Comparison of ENCODE assay signal across 18 cellular contexts in the genomic region with DNA sequence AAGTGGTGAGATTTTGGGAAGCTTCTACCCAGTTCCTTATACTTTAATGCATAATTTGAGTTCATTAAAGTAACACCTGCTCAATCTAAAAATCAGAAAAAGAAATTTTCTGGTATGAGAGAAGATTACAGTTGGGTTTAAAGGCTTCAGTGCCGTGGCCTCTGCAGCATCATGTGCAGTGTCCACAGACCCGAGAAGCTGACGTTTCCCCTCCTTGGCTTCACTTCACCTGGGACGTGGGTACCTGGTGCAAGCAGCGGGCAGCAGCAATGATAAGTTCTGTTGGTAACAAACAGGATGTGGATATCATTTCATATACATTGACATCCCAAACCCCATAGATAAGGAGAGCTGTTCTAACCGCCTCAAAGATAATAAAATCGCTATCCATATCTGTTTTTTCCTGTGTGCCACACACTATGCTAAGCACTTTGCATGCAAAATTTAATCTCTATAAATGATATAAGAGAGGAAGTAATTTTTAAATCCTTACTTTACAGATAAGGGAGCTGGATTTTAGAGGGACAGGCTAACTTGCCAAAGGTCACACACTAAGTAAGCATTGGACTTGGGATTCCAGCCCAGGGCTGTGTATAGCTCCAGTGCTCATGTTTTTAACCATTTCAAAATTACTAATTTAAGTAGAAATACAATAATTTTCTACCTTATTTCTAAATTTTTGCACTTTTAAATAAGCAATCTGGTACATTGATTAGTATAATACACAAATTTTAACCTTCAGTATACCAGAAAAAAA.
DNase-seq lines count a peak whose midpoint lies in the region; ATAC-seq and TF ChIP-seq lines count a peak whose summit lies in the region.
"Had no signal": no experiment of that assay in that cellular context is flagged by ENCODE, and none has a peak within 500 bp of the region (broad histone marks: within the 10 kb centered on the region; RNA-seq: fewer than 3 reads in every experiment).

No MANE protein-coding gene starts in this region.

- peaks cover 40% of the 10 kb centered on the region for H3K4me1 ChIP-seq in body of pancreas
- H3K4me1 ChIP-seq in mesenchymal stem cell (ENCODE audit: control insufficient read depth, insufficient read depth, low read depth, low read length), result no peaks in the 10 kb centered on the region
- H3K4me1 ChIP-seq in suprapubic skin, result peaks cover 39% of the 10 kb centered on the region

- 36 to 38% methylated on average over 7 of the region's 7 CpGs for WGBS in body of pancreas, 2 donors
- 94% methylated on average over 3 of the region's 7 CpGs for WGBS in mesenchymal stem cell
- 63% methylated on average over 7 of the region's 7 CpGs for WGBS in suprapubic skin

- no peak overlapping the region for H4K8ac ChIP-seq in mesenchymal stem cell (ENCODE audit: low read length)

- H3K23ac ChIP-seq in mesenchymal stem cell (ENCODE audit: low read length in 2 of 2), result no peak overlapping the region

- no peaks in the 10 kb centered on the region for H3K79me1 ChIP-seq in mesenchymal stem cell (replicated peaks; ENCODE audit: low read length, poor library complexity, severe bottlenecking)

- H3K4ac ChIP-seq in mesenchymal stem cell (ENCODE audit: low read depth in 1 of 2, low read length in 2 of 2), result no peak overlapping the region

- H3K9me3 ChIP-seq in body of pancreas, result no peaks in the 10 kb centered on the region
- no peaks in the 10 kb centered on the region for H3K9me3 ChIP-seq in mesenchymal stem cell (ENCODE audit: control insufficient read depth, low read length)
- H3K9me3 ChIP-seq in suprapubic skin, result no peaks in the 10 kb centered on the region

- H2BK15ac ChIP-seq in mesenchymal stem cell (ENCODE audit: low read depth, poor library complexity, severe bottlenecking), result no peak overlapping the region

- no peak overlapping the region for H3K18ac ChIP-seq in mesenchymal stem cell (ENCODE audit: low read depth in 1 of 2, low read length in 2 of 2)

- H3K27me3 ChIP-seq in body of pancreas, result no peaks in the 10 kb centered on the region
- H3K27me3 ChIP-seq in mesenchymal stem cell (ENCODE audit: control insufficient read depth in 1 of 2, insufficient read depth in 1 of 2, low read length in 2 of 2), result no peaks in the 10 kb centered on the region
- H3K27me3 ChIP-seq in suprapubic skin, result no peaks in the 10 kb centered on the region

- H3K27ac ChIP-seq in body of pancreas (no peak overlapping the region), mesenchymal stem cell (ENCODE audit: low read length, poor library complexity, severe bottlenecking) (no peak overlapping the region), suprapubic skin (peak overlapping the region; percentile 60)

- H3K36me3 ChIP-seq in body of pancreas (replicated peaks in 1 of 2; ENCODE audit: insufficient read depth in 1 of 2, low read depth in 2 of 2), result no peaks in the 10 kb centered on the region
- no peaks in the 10 kb centered on the region for H3K36me3 ChIP-seq in mesenchymal stem cell (ENCODE audit: control insufficient read depth in 1 of 2, insufficient read depth in 2 of 2, low read depth in 1 of 2, low read length in 2 of 2)
- H3K36me3 ChIP-seq in suprapubic skin, result no peaks in the 10 kb centered on the region

- no peak for TF ChIP-seq CTCF in body of pancreas (IDR thresholded peaks at IDR 0.05)
- TF ChIP-seq CTCF in suprapubic skin (IDR thresholded peaks at IDR 0.05), result no peak

- H2BK120ac ChIP-seq in mesenchymal stem cell (ENCODE audit: low read depth, low read length), result no peak overlapping the region

- H2BK12ac ChIP-seq in mesenchymal stem cell (ENCODE audit: low read length in 2 of 2), result no peak overlapping the region

- H4K91ac ChIP-seq in mesenchymal stem cell (ENCODE audit: low read length), result no peak overlapping the region

- peak overlapping the region; percentile 70 for H3K9ac ChIP-seq in mesenchymal stem cell (ENCODE audit: low read length)

- H2BK5ac ChIP-seq in mesenchymal stem cell (ENCODE audit: low read depth, low read length, poor library complexity, severe bottlenecking), result no peak overlapping the region

- no peak overlapping the region for H3K4me2 ChIP-seq in mesenchymal stem cell (ENCODE audit: low read length, poor library complexity, severe bottlenecking)

- ATAC-seq in body of pancreas, result peak; percentile 34
- no peak for ATAC-seq in GM21825 (IDR thresholded peaks at IDR 0.05; ENCODE audit: unreplicated experiment)
- ATAC-seq: HCT116, Panc1 had no signal

- no peak for TF ChIP-seq EP300 in suprapubic skin (IDR thresholded peaks at IDR 0.05)

- DNase-seq in LoVo (ENCODE audit: low spot score) (peak; percentile 27), body of pancreas (peak in 2 of 4 donors; percentile 18 to 28), mesenchymal stem cell (no peak), suprapubic skin (ENCODE audit: low spot score in 2 of 2) (no peak), hypothalamus (lab: John Stamatoyannopoulos, UW) (no peak), NCI-H2227 (lab: John Stamatoyannopoulos, UW; ENCODE audit: unreplicated experiment) (no peak)
- DNase-seq: ACHN; Calu3; CD4-positive, alpha-beta T cell; DMS79 treated with DMSO at 0.1 percent for 48 hours; KBM-7; NCI-H1105; NCI-H1694 treated with DMSO at 0.1 percent for 48 hours; NCI-H446 treated with DMSO at 0.1 percent for 48 hours; NCI-H748 treated with DMSO at 0.1 percent for 48 hours had no signal

- intact Hi-C loops in body of pancreas (cut with DNase I), result no loop called here

- no peak overlapping the region for H3K14ac ChIP-seq in mesenchymal stem cell (ENCODE audit: low read length in 2 of 2)

- H2AFZ ChIP-seq in mesenchymal stem cell (ENCODE audit: low read depth, low read length), result no peak overlapping the region

- TF ChIP-seq POLR2A in body of pancreas (IDR thresholded peaks at IDR 0.05) (no peak), suprapubic skin (IDR thresholded peaks at IDR 0.05) (no peak)

- no peak overlapping the region for H2AK5ac ChIP-seq in mesenchymal stem cell (ENCODE audit: low read length, severe bottlenecking)

- H3K4me3 ChIP-seq in body of pancreas, result no peak overlapping the region
- H3K4me3 ChIP-seq in mesenchymal stem cell (ENCODE audit: insufficient read depth in 1 of 2, low read depth in 1 of 2, low read length in 2 of 2), result no peak overlapping the region
- H3K4me3 ChIP-seq in suprapubic skin, result no peak overlapping the region
